In genomic region chr6:37207903-37208456, GRCh38 we compare ENCODE assay signal across 7 cellular contexts. TPM values are rescaled to one million over a fixed set of nuclear protein-coding genes. Genes with fewer than 3 reads are reported as not detected.
DNase-seq lines count a peak whose midpoint lies in the region; ATAC-seq, FAIRE-seq and TF ChIP-seq lines count a peak whose summit lies in the region.

No MANE protein-coding gene starts in this region.

- no peaks in the 10 kb centered on the region for H3K9me3 Mint-ChIP-seq in activated T-cell treated with anti-CD3 and anti-CD28 coated beads, Interleukin-2, amount 50 U/mL, for 4 hours
- no peaks in the 10 kb centered on the region for H3K9me3 Mint-ChIP-seq in stimulated activated naive CD8-positive, alpha-beta T cell treated with anti-CD3 and anti-CD28 coated beads, Interleukin-15, amount 100 ng/mL, for 72 hours

- FAIRE-seq in GM18507 (lab: Jason Lieb, UNC), result peak; percentile 81

- TF ChIP-seq EP300 in neural cell (conservative IDR thresholded peaks at IDR 0.05; ENCODE audit: poor library complexity, severe bottlenecking), result no peak

- H3K27ac ChIP-seq in Peyer's patch (no peak overlapping the region), neural cell (ENCODE audit: low read length) (no peak overlapping the region)

- peak overlapping the region; percentile 64 to 75 for H3K27ac Mint-ChIP-seq in stimulated activated naive CD8-positive, alpha-beta T cell treated with anti-CD3 and anti-CD28 coated beads, Interleukin-15, amount 100 ng/mL, for 72 hours

- no peak overlapping the region for H3K4me3 Mint-ChIP-seq in activated T-cell treated with anti-CD3 and anti-CD28 coated beads, Interleukin-2, amount 50 U/mL, for 4 hours
- peak overlapping the region; percentile 19 to 48 for H3K4me3 Mint-ChIP-seq in stimulated activated naive CD8-positive, alpha-beta T cell treated with anti-CD3 and anti-CD28 coated beads, Interleukin-15, amount 100 ng/mL, for 72 hours

- H3K36me3 Mint-ChIP-seq in activated T-cell treated with anti-CD3 and anti-CD28 coated beads, Interleukin-2, amount 50 U/mL, for 4 hours (ENCODE audit: insufficient read depth), result no peaks in the 10 kb centered on the region

- DNase-seq in GM18507 (ENCODE audit: extremely low spot score, insufficient read length, low read depth) (peak; percentile 49), Peyer's patch (peak; percentile 89 to 97 (median 93)), fibroblast of gingiva (ENCODE audit: low read depth) (peak; percentile 66)
- peak; percentile 90 for DNase-seq in activated T-cell treated with anti-CD3 and anti-CD28 coated beads, Interleukin-2, amount 50 U/mL, for 4 hours
- peak; percentile 89 to 93 for DNase-seq in stimulated activated naive CD8-positive, alpha-beta T cell treated with anti-CD3 and anti-CD28 coated beads, Interleukin-15, amount 100 ng/mL, for 72 hours

- H4K20me1 ChIP-seq in neural cell (ENCODE audit: insufficient read depth), result no peaks in the 10 kb centered on the region

- H3K9me3 ChIP-seq in Peyer's patch (no peaks in the 10 kb centered on the region), neural cell (ENCODE audit: low read length) (no peaks in the 10 kb centered on the region)

- no peak for TF ChIP-seq RAD21 in neural cell (conservative IDR thresholded peaks at IDR 0.05)

- peak; percentile 75 to 77 for ATAC-seq in activated T-cell treated with anti-CD3 and anti-CD28 coated beads, Interleukin-2, amount 50 U/mL, for 4 hours
- ATAC-seq in stimulated activated naive CD8-positive, alpha-beta T cell treated with anti-CD3 and anti-CD28 coated beads, Interleukin-15, amount 100 ng/mL, for 72 hours, result peak; percentile 78

- H3K27me3 ChIP-seq in Peyer's patch (no peaks in the 10 kb centered on the region), neural cell (ENCODE audit: insufficient read depth, low read depth, low read length) (no peaks in the 10 kb centered on the region)

- TF ChIP-seq POLR2A in Peyer's patch (IDR thresholded peaks at IDR 0.05), result no peak

- no peaks in the 10 kb centered on the region for H3K9me2 ChIP-seq in neural cell (ENCODE audit: insufficient read depth, low read length)

- no peak overlapping the region for H3K9ac ChIP-seq in neural cell (ENCODE audit: low read length)

- no peaks in the 10 kb centered on the region for H3K27me3 Mint-ChIP-seq in activated T-cell treated with anti-CD3 and anti-CD28 coated beads, Interleukin-2, amount 50 U/mL, for 4 hours (ENCODE audit: low read depth)
- H3K27me3 Mint-ChIP-seq in stimulated activated naive CD8-positive, alpha-beta T cell treated with anti-CD3 and anti-CD28 coated beads, Interleukin-15, amount 100 ng/mL, for 72 hours, result no peaks in the 10 kb centered on the region

- no peaks in the 10 kb centered on the region for H3F3A ChIP-seq in neural cell (ENCODE audit: insufficient read depth, low read length, poor library complexity, severe bottlenecking)

- H2AFZ ChIP-seq in neural cell (ENCODE audit: low read depth, low read length), result no peak overlapping the region

- no peaks in the 10 kb centered on the region for H3K79me2 ChIP-seq in neural cell (replicated peaks; ENCODE audit: insufficient read depth, low read length)

- peaks cover 64% of the 10 kb centered on the region for H3K4me1 Mint-ChIP-seq in activated T-cell treated with anti-CD3 and anti-CD28 coated beads, Interleukin-2, amount 50 U/mL, for 4 hours (ENCODE audit: low read depth)
- peaks cover 72% of the 10 kb centered on the region for H3K4me1 Mint-ChIP-seq in stimulated activated naive CD8-positive, alpha-beta T cell treated with anti-CD3 and anti-CD28 coated beads, Interleukin-15, amount 100 ng/mL, for 72 hours

- TF ChIP-seq CTCF in LNCAP (IDR thresholded peaks at IDR 0.05) (peak; percentile 72), Peyer's patch (IDR thresholded peaks at IDR 0.05) (peak; percentile 75 to 93 (median 88)), neural cell (IDR thresholded peaks at IDR 0.05; ENCODE audit: poor library complexity, severe bottlenecking) (peak; percentile 21)

- H3K4me3 ChIP-seq in Peyer's patch (no peak overlapping the region), neural cell (ENCODE audit: low read length) (no peak overlapping the region)

- H3K4me2 ChIP-seq in neural cell (ENCODE audit: low read length), result no peak overlapping the region

- H3K4me1 ChIP-seq in Peyer's patch, result peaks cover 0 to 11% (median 3%) of the 10 kb centered on the region in 4 donors

- H3K36me3 ChIP-seq in Peyer's patch (no peaks in the 10 kb centered on the region), neural cell (ENCODE audit: insufficient read depth, low read length) (no peaks in the 10 kb centered on the region)

TF ChIP-seq in neural cell, 6 proteins besides CTCF, POLR2A, EP300 and RAD21:
- no peak for TF ChIP-seq REST (IDR thresholded peaks at IDR 0.05; ENCODE audit: borderline replicate concordance)
- TF ChIP-seq SMC3 (conservative IDR thresholded peaks at IDR 0.05; ENCODE audit: poor library complexity), result no peak
- TF ChIP-seq MXI1 (conservative IDR thresholded peaks at IDR 0.05; ENCODE audit: poor library complexity, severe bottlenecking), result no peak
- TF ChIP-seq EZH2 (IDR thresholded peaks at IDR 0.05; ENCODE audit: borderline replicate concordance, insufficient read depth, low read length, poor library complexity, severe bottlenecking), result no peak
- no peak for TF ChIP-seq TAF1 (IDR thresholded peaks at IDR 0.05; ENCODE audit: low read depth)
- TF ChIP-seq POLR2AphosphoS5 (IDR thresholded peaks at IDR 0.05), result no peak

RNA-seq across cellular contexts. Expression of gene PIM1, which starts 38.0 kb away (rescaled TPM):
- total RNA-seq in Peyer's patch, result 10 to 100 TPM; 36.6 to 78.4 (median 49.2) TPM
- 10 to 100 TPM; 59.6 to 72.8 (median 60.1) TPM for total RNA-seq in activated T-cell treated with anti-CD3 and anti-CD28 coated beads, Interleukin-2, amount 50 U/mL, for 4 hours
- 4.1 and 8.7 TPM in 2 replicates for polyA plus RNA-seq in neural cell
- 11.5 and 13.6 TPM in 2 replicates for polyA minus RNA-seq in neural cell

RNA-seq across cellular contexts. Expression of gene TBC1D22B, which starts 49.6 kb away (rescaled TPM):
- 10 to 100 TPM; 12.4 to 23.3 (median 19.0) TPM for total RNA-seq in Peyer's patch
- total RNA-seq in activated T-cell treated with anti-CD3 and anti-CD28 coated beads, Interleukin-2, amount 50 U/mL, for 4 hours, result 10 to 100 TPM; 13.0 to 13.5 (median 13.2) TPM
- polyA plus RNA-seq in neural cell, result 9.9 and 10.6 TPM in 2 replicates
- 12.2 and 13.2 TPM in 2 replicates for polyA minus RNA-seq in neural cell

RNA-seq across cellular contexts. Expression of gene TMEM217, which starts 50.0 kb away (rescaled TPM):
- total RNA-seq in Peyer's patch, result under 1 TPM in 1 of 4 donors, not detected in 3; 0.53 TPM
- total RNA-seq in activated T-cell treated with anti-CD3 and anti-CD28 coated beads, Interleukin-2, amount 50 U/mL, for 4 hours, result 1 to 10 TPM; 2.3 to 4.2 (median 2.8) TPM
- polyA plus RNA-seq in neural cell, result 0.32 TPM in 1 of 2 replicates, not detected in the other
- 0.46 and 0.97 TPM in 2 replicates for polyA minus RNA-seq in neural cell

Comparison
In these comparisons a context has a peak if more than half of its experiments do, and no peak if none do; other contexts are left out.
1. CTCF ChIP-seq: peak in every context shown above with its lines; median percentile 88 in Peyer's patch; 72 in LNCAP; 21 in neural cell.